Comparison of ENCODE assay signal across 7 cellular contexts in genomic region chr9:38131729-38132128, GRCh38.
"Had no signal": no experiment of that assay in that cellular context is flagged by ENCODE, and none has a peak within 500 bp of the region (broad histone marks: within the 10 kb centered on the region; RNA-seq: fewer than 3 reads in every experiment).

No MANE protein-coding gene starts in this region.

- ATAC-seq: GM23338, HepG2 had no signal

- H3K4me2 ChIP-seq: GM23338, KMS-11 had no signal

- H2AFZ ChIP-seq: GM23338 had no signal

- DNase-seq: H9, HCEC 1CT, KBM-7 had no signal

- H3K27ac ChIP-seq: HL-60, KMS-11 had no signal

- H3K9ac ChIP-seq: KMS-11 had no signal

- H3K4me3 ChIP-seq: GM23338 had no signal
